Comparison of ENCODE assay signal across 26 cellular contexts in the genomic region with DNA sequence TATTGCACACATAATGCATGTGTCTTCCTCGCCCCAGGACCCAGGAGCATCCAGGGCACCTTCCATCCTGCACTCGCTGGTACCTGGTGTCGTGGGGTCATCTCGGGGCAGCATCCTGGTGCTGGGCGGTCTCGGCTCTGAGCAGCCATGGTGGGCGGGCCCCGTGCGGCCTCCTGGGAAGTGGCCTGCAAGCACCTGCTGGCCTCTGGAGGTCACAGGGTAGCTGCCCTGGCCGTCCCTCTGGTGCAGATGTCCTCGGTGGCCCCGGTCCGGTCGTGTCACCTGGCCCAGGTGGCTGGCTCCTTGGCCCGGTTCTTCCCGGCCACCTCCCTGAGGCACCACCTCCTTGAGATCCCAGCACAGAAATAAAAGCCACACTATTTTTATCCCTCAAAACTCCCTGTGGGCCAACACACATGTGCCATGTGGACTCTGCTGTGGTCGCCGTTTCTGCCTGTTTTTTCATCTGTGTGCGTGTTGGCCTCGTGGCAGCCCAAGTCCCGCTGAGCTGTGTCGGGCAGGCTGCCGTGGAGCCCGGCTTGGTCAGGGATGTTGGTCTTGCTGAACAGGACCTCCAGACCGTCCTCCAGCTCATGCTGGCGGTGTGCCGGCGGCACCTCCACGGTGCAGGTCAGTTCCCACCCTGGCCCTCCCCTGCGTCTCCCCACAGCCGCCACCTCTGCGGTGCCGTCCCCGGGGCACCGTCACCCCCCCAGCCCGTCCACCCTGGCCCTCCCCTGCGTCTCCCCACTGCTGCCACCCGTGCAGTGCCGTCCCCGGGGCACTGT. TPM values are rescaled to one million over a fixed set of nuclear protein-coding genes. Genes with fewer than 3 reads are reported as not detected.
"Had no signal": no experiment of that assay in that cellular context is flagged by ENCODE, and none has a peak within 500 bp of the region (broad histone marks: within the 10 kb centered on the region; RNA-seq: fewer than 3 reads in every experiment).

No MANE protein-coding gene starts in this region.

- DNase-seq: activated CD4-positive, alpha-beta T cell treated with anti-CD3 and anti-CD28 coated beads, Interleukin-2, amount 50 U/mL, for 1 hour; activated CD4-positive, CD25-positive, alpha-beta regulatory T cell treated with anti-CD3 and anti-CD28 coated beads, Interleukin-2, amount 50 U/mL, for 72 hours; activated CD8-positive, alpha-beta T cell treated with anti-CD3 and anti-CD28 coated beads for 36 hours; activated naive CD8-positive, alpha-beta T cell treated with anti-CD3 and anti-CD28 coated beads, Interleukin-2, amount 50 U/mL, for 24 hours; activated T-cell treated with anti-CD3 and anti-CD28 coated beads, Interleukin-2, amount 50 U/mL, for 4 hours; amygdala; endodermal cell; foreskin fibroblast; heart right ventricle; kidney glomerular epithelial cell; left lung; lower lobe of right lung; mesenchymal stem cell; stimulated activated CD4-positive, alpha-beta T cell treated with anti-CD3 and anti-CD28 coated beads, Interleukin-4, amount 100 ng/mL, for 1 hour; stimulated activated naive CD8-positive, alpha-beta T cell treated with anti-CD3 and anti-CD28 coated beads, Interleukin-15, Interleukin-2, amounts not matched to agents 100 U/mL and 50 U/mL, for 24 hours; T-helper 17 cell; T1000; testis; transverse colon had no signal

- H3K4me3 ChIP-seq: heart right ventricle, left lung, lower lobe of right lung, neural progenitor cell, testis, transverse colon had no signal

- H3K4me3 Mint-ChIP-seq: activated CD8-positive, alpha-beta T cell treated with anti-CD3 and anti-CD28 coated beads for 36 hours; activated naive CD4-positive, alpha-beta T cell treated with anti-CD3 and anti-CD28 coated beads, Interleukin-2, amount 50 U/mL, for 24 hours; activated naive CD8-positive, alpha-beta T cell treated with anti-CD3 and anti-CD28 coated beads, Interleukin-2, amount 50 U/mL, for 24 hours; activated T-cell treated with anti-CD3 and anti-CD28 coated beads, Interleukin-2, amount 50 U/mL, for 4 hours; endodermal cell; naive thymus-derived CD8-positive, alpha-beta T cell; neural progenitor cell; T-helper 17 cell had no signal

- H3K9me3 ChIP-seq: heart right ventricle, left lung, lower lobe of right lung, testis, transverse colon had no signal

- H3K27ac ChIP-seq: left lung, lower lobe of right lung, neural progenitor cell, testis, transverse colon had no signal

- FAIRE-seq: urothelium cell line had no signal

- H3K4me1 Mint-ChIP-seq: endodermal cell had no signal

- H3K4me2 ChIP-seq: neural progenitor cell had no signal

- H3K9me3 Mint-ChIP-seq: activated CD8-positive, alpha-beta T cell treated with anti-CD3 and anti-CD28 coated beads for 36 hours; activated naive CD4-positive, alpha-beta T cell treated with anti-CD3 and anti-CD28 coated beads, Interleukin-2, amount 50 U/mL, for 24 hours; activated naive CD8-positive, alpha-beta T cell treated with anti-CD3 and anti-CD28 coated beads, Interleukin-2, amount 50 U/mL, for 24 hours; activated T-cell treated with anti-CD3 and anti-CD28 coated beads, Interleukin-2, amount 50 U/mL, for 4 hours; activated T-helper 2 cell treated with anti-CD3 and anti-CD28 coated beads, Interferon-gamma antibody, Interleukin-2, Interleukin-4, amounts not matched to agents 10 μg/mL and 5 μg/mL and 100 μg/mL, durations not matched to agents 14 hours and 24 hours and 36 hours; endodermal cell; naive thymus-derived CD8-positive, alpha-beta T cell; neural progenitor cell had no signal

- H3K9ac ChIP-seq: neural progenitor cell had no signal

- H3K27me3 ChIP-seq: heart right ventricle, left lung, neural progenitor cell, testis, transverse colon had no signal

- H3K36me3 ChIP-seq: neural progenitor cell had no signal

- H3K27me3 Mint-ChIP-seq: activated CD8-positive, alpha-beta T cell treated with anti-CD3 and anti-CD28 coated beads for 36 hours; activated naive CD4-positive, alpha-beta T cell treated with anti-CD3 and anti-CD28 coated beads, Interleukin-2, amount 50 U/mL, for 24 hours; activated naive CD8-positive, alpha-beta T cell treated with anti-CD3 and anti-CD28 coated beads, Interleukin-2, amount 50 U/mL, for 24 hours; naive thymus-derived CD8-positive, alpha-beta T cell; T-helper 17 cell had no signal

- H2AFZ ChIP-seq: neural progenitor cell had no signal

- H3K27ac Mint-ChIP-seq: activated CD8-positive, alpha-beta T cell treated with anti-CD3 and anti-CD28 coated beads for 36 hours; activated naive CD4-positive, alpha-beta T cell treated with anti-CD3 and anti-CD28 coated beads, Interleukin-2, amount 50 U/mL, for 24 hours; activated naive CD8-positive, alpha-beta T cell treated with anti-CD3 and anti-CD28 coated beads, Interleukin-2, amount 50 U/mL, for 24 hours; activated T-helper 2 cell treated with anti-CD3 and anti-CD28 coated beads, Interferon-gamma antibody, Interleukin-2, Interleukin-4, amounts not matched to agents 10 μg/mL and 5 μg/mL and 100 μg/mL, durations not matched to agents 14 hours and 24 hours and 36 hours; endodermal cell; neural progenitor cell had no signal

RNA-seq across cellular contexts. Expression of a gene that starts 5.0 kb away (rescaled TPM):
- total RNA-seq: esophagus mucosa, glomerular endothelial cell had no signal
